ENCODE assay signal across 21 cellular contexts in the genomic region with DNA sequence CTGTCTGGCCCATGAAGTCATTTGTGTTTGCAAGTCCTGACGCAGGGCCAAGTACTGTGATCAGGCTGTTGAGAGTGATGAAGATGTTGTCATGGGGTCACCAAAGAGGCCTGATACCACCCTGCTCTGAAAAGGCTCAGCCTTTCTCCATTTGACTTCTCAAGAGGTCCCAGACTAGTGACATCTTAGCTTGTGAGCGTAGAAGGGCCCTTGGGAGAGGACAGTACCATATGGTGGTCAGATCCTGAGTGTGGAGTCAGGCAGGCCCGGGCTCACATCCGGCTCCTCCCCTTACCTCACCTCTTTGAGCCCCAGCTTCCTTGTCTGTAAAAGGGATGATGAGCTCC.
"Had no signal": no experiment of that assay in that cellular context is flagged by ENCODE, and none has a peak within 500 bp of the region (broad histone marks: within the 10 kb centered on the region; RNA-seq: fewer than 3 reads in every experiment).

No MANE protein-coding gene starts in this region.

- H3K36me3 ChIP-seq: MG63, SJSA1 had no signal

- H3K27ac ChIP-seq: SJSA1, SK-N-MC had no signal

- DNase-seq: IMR-90, Karpas-422, KG1, MG63, NCI-H1092 treated with DMSO at 0.1 percent for 48 hours, NCI-H1417, NCI-H1436 treated with DMSO at 0.1 percent for 48 hours, NCI-H1694, NCI-H187 treated with DMSO at 0.1 percent for 48 hours, NCI-H2081, NCI-H2107, NCI-H2227 treated with DMSO at 0.1 percent for 48 hours, NCI-H510A, NCI-H526, NCI-H748 treated with DMSO at 0.1 percent for 48 hours, Right ventricle myocardium superior, SIG-M5, SW 1271, T-cell had no signal

- H3K9me3 ChIP-seq: MG63, SJSA1 had no signal

- H3K27me3 ChIP-seq: MG63, SJSA1 had no signal

- H3K4me3 ChIP-seq: MG63, SJSA1, SK-N-MC had no signal
